Comparison of ENCODE assay signal across 32 cellular contexts in genomic region chr11:69804769-69805508, GRCh38. TPM values are rescaled to one million over a fixed set of nuclear protein-coding genes. Genes with fewer than 3 reads are reported as not detected.
"Had no signal": no experiment of that assay in that cellular context is flagged by ENCODE, and none has a peak within 500 bp of the region (broad histone marks: within the 10 kb centered on the region; RNA-seq: fewer than 3 reads in every experiment).

No MANE protein-coding gene starts in this region.

- H3K9me3 ChIP-seq: MG63, SJSA1 had no signal

- H3K4me3 ChIP-seq: MG63, SJSA1 had no signal

- H3K27me3 Mint-ChIP-seq: activated CD8-positive, alpha-beta memory T cell treated with anti-CD3 and anti-CD28 coated beads, Interleukin-2, amount 10 ng/mL, durations not matched to agents 7 days and 5 days had no signal

- H3K4me3 Mint-ChIP-seq: activated CD8-positive, alpha-beta memory T cell treated with anti-CD3 and anti-CD28 coated beads, Interleukin-2, amount 10 ng/mL, durations not matched to agents 7 days and 5 days; activated naive CD4-positive, alpha-beta T cell treated with anti-CD3 and anti-CD28 coated beads, Interleukin-2, amount 50 U/mL, for 24 hours; activated T-cell treated with anti-CD3 and anti-CD28 coated beads, Interleukin-2, amount 50 U/mL, for 24 hours; activated T-helper 1 cell treated with anti-CD3 and anti-CD28 coated beads, Interleukin-12 subunit alpha, Interleukin-12 subunit beta, Interleukin-2, Interleukin-4 antibody, amounts not matched to agents 30 ng/mL and 10 ng/mL and 1 ng/mL, durations not matched to agents 14 hours and 24 hours and 36 hours; brain; T-helper 2 cell treated with Interferon-gamma antibody and Interleukin-4, amounts not matched to agents 5 μg/mL and 100 μg/mL, for 36 hours; WTC11 had no signal

- H3K27ac ChIP-seq: SJSA1 had no signal

- FAIRE-seq: astrocyte had no signal

- H3K36me3 ChIP-seq: MG63, SJSA1 had no signal

- H3K4me1 Mint-ChIP-seq: activated CD8-positive, alpha-beta memory T cell treated with anti-CD3 and anti-CD28 coated beads, Interleukin-2, amount 10 ng/mL, durations not matched to agents 7 days and 5 days; activated naive CD4-positive, alpha-beta T cell treated with anti-CD3 and anti-CD28 coated beads, Interleukin-2, amount 50 U/mL, for 24 hours had no signal

- H3K9me3 Mint-ChIP-seq: activated naive CD4-positive, alpha-beta T cell treated with anti-CD3 and anti-CD28 coated beads, Interleukin-2, amount 50 U/mL, for 24 hours; activated T-cell treated with anti-CD3 and anti-CD28 coated beads, Interleukin-2, amount 50 U/mL, for 24 hours; activated T-helper 1 cell treated with anti-CD3 and anti-CD28 coated beads, Interleukin-12 subunit alpha, Interleukin-12 subunit beta, Interleukin-2, Interleukin-4 antibody, amounts not matched to agents 30 ng/mL and 10 ng/mL and 1 ng/mL, durations not matched to agents 14 hours and 24 hours and 36 hours; T-helper 2 cell treated with Interferon-gamma antibody and Interleukin-4, amounts not matched to agents 5 μg/mL and 100 μg/mL, for 36 hours; WTC11 had no signal

- DNase-seq: activated CD4-positive, alpha-beta T cell treated with anti-CD3 and anti-CD28 coated beads for 48 hours; activated CD4-positive, alpha-beta T cell treated with anti-CD3 and anti-CD28 coated beads, Interleukin-2, amount 50 U/mL, for 4 hours; activated CD4-positive, CD25-positive, alpha-beta regulatory T cell treated with anti-CD3 and anti-CD28 coated beads, Interleukin-2, amount 50 U/mL, for 72 hours; activated CD8-positive, alpha-beta memory T cell treated with anti-CD3 and anti-CD28 coated beads, Interleukin-2, amount 10 ng/mL, durations not matched to agents 7 days and 5 days; activated effector memory CD4-positive, alpha-beta T cell treated with Interleukin-2 at 50 U/mL for 16 hours; activated naive CD4-positive, alpha-beta T cell; activated T-cell treated with anti-CD3 and anti-CD28 coated beads, Interleukin-2, amount 50 U/mL, for 24 hours; amygdala; caudate nucleus; MG63; MV-4-11; NCI-H1092 treated with DMSO at 0.1 percent for 48 hours; NCI-H1417 treated with DMSO at 0.1 percent for 48 hours; NCI-H1694; NCI-H2029 treated with DMSO at 0.1 percent for 48 hours; NCI-H345; NCI-H510A; NCI-H526 treated with DMSO at 0.1 percent for 48 hours; NCI-H82; SHP77; SW 1271 had no signal

- H3K36me3 Mint-ChIP-seq: activated CD8-positive, alpha-beta memory T cell treated with anti-CD3 and anti-CD28 coated beads, Interleukin-2, amount 10 ng/mL, durations not matched to agents 7 days and 5 days; activated naive CD4-positive, alpha-beta T cell treated with anti-CD3 and anti-CD28 coated beads, Interleukin-2, amount 50 U/mL, for 24 hours; brain; WTC11 had no signal

- ATAC-seq: activated CD8-positive, alpha-beta memory T cell treated with anti-CD3 and anti-CD28 coated beads, Interleukin-2, amount 10 ng/mL, durations not matched to agents 7 days and 5 days; SK-N-SH treated with all-trans-retinoic acid at 6 μM for 48 hours; WTC11 had no signal

- H3K27ac Mint-ChIP-seq: activated CD8-positive, alpha-beta memory T cell treated with anti-CD3 and anti-CD28 coated beads, Interleukin-2, amount 10 ng/mL, durations not matched to agents 7 days and 5 days; activated naive CD4-positive, alpha-beta T cell treated with anti-CD3 and anti-CD28 coated beads, Interleukin-2, amount 50 U/mL, for 24 hours; activated T-cell treated with anti-CD3 and anti-CD28 coated beads, Interleukin-2, amount 50 U/mL, for 24 hours; activated T-helper 1 cell treated with anti-CD3 and anti-CD28 coated beads, Interleukin-12 subunit alpha, Interleukin-12 subunit beta, Interleukin-2, Interleukin-4 antibody, amounts not matched to agents 30 ng/mL and 10 ng/mL and 1 ng/mL, durations not matched to agents 14 hours and 24 hours and 36 hours; brain; T-helper 2 cell treated with Interferon-gamma antibody and Interleukin-4, amounts not matched to agents 5 μg/mL and 100 μg/mL, for 36 hours; WTC11 had no signal

- H3K27me3 ChIP-seq: MG63 had no signal

RNA-seq across cellular contexts. Expression of gene FGF3, which starts 14.3 kb away (rescaled TPM):
- total RNA-seq: activated CD8-positive, alpha-beta memory T cell treated with anti-CD3 and anti-CD28 coated beads, Interleukin-2, amount 10 ng/mL, durations not matched to agents 7 days and 5 days; activated T-helper 1 cell treated with anti-CD3 and anti-CD28 coated beads, Interleukin-12 subunit alpha, Interleukin-12 subunit beta, Interleukin-2, Interleukin-4 antibody, amounts not matched to agents 30 ng/mL and 10 ng/mL and 1 ng/mL, durations not matched to agents 14 hours and 24 hours and 36 hours; astrocyte; OCI-LY7; RPMI7951; SJSA1; T-helper 1 cell treated with Interleukin-12 subunit alpha and Interleukin-12 subunit beta and Interleukin-4 antibody, amounts not matched to agents 30 ng/mL and 1 ng/mL, for 36 hours; WTC11 had no signal

RNA-seq across cellular contexts. Expression of gene FGF4, which starts 29.8 kb away (rescaled TPM):
- total RNA-seq: activated CD8-positive, alpha-beta memory T cell treated with anti-CD3 and anti-CD28 coated beads, Interleukin-2, amount 10 ng/mL, durations not matched to agents 7 days and 5 days; activated T-helper 1 cell treated with anti-CD3 and anti-CD28 coated beads, Interleukin-12 subunit alpha, Interleukin-12 subunit beta, Interleukin-2, Interleukin-4 antibody, amounts not matched to agents 30 ng/mL and 10 ng/mL and 1 ng/mL, durations not matched to agents 14 hours and 24 hours and 36 hours; astrocyte; OCI-LY7; RPMI7951; SJSA1; T-helper 1 cell treated with Interleukin-12 subunit alpha and Interleukin-12 subunit beta and Interleukin-4 antibody, amounts not matched to agents 30 ng/mL and 1 ng/mL, for 36 hours had no signal
